ENCODE assay signal across 23 cellular contexts in genomic region chr15:49610166-49610918, GRCh38.
"Had no signal": no experiment of that assay in that cellular context is flagged by ENCODE, and none has a peak within 500 bp of the region (broad histone marks: within the 10 kb centered on the region; RNA-seq: fewer than 3 reads in every experiment).

No MANE protein-coding gene starts in this region.

- H3K36me3 ChIP-seq: breast epithelium, upper lobe of left lung, WERI-Rb-1 had no signal

- H3K27me3 ChIP-seq: breast epithelium, foreskin keratinocyte, left lung, neural progenitor cell, spleen, testis, upper lobe of left lung had no signal

- DNase-seq: activated CD4-positive, alpha-beta T cell treated with anti-CD3 and anti-CD28 coated beads for 1 hour; activated CD8-positive, alpha-beta memory T cell treated with anti-CD3 and anti-CD28 coated beads for 24 hours; activated CD8-positive, alpha-beta memory T cell treated with anti-CD3 and anti-CD28 coated beads, Interleukin-2, amount 50 U/mL, for 48 hours; activated effector memory CD4-positive, alpha-beta T cell treated with Interleukin-2 at 50 U/mL for 16 hours; activated naive CD4-positive, alpha-beta T cell treated with anti-CD3 and anti-CD28 coated beads, Interleukin-2, amount 10 ng/mL, durations not matched to agents 7 days and 5 days; activated T-cell treated with anti-CD3 and anti-CD28 coated beads, Interleukin-2, amount 50 U/mL, for 48 hours; cerebellar nuclear complex; effector CD4-positive, alpha-beta T cell; foreskin keratinocyte; glutamatergic neuron; hippocampal formation; left lung; spleen; stimulated activated CD4-positive, alpha-beta T cell treated with anti-CD3 and anti-CD28 coated beads, Interleukin-4, amount 100 ng/mL, for 4 hours; T-helper 2 cell; testis; upper lobe of left lung; WERI-Rb-1 had no signal

- H2AFZ ChIP-seq: neural progenitor cell had no signal

- H3K4me1 Mint-ChIP-seq: activated naive CD4-positive, alpha-beta T cell treated with anti-CD3 and anti-CD28 coated beads, Interleukin-2, amount 10 ng/mL, durations not matched to agents 7 days and 5 days; neural progenitor cell; stimulated activated memory B cell treated with anti-CD40 and anti-IgM and Interleukin-4, amounts not matched to agents 10 μg/mL and 1 μg/mL and 100 μg/mL, for 72 hours had no signal

- H3K27me3 Mint-ChIP-seq: activated naive CD4-positive, alpha-beta T cell treated with anti-CD3 and anti-CD28 coated beads, Interleukin-2, amount 10 ng/mL, durations not matched to agents 7 days and 5 days; stimulated activated memory B cell treated with anti-CD40 and anti-IgM and Interleukin-4, amounts not matched to agents 10 μg/mL and 1 μg/mL and 100 μg/mL, for 72 hours had no signal

- H3K4me1 ChIP-seq: breast epithelium, foreskin keratinocyte, left lung, neural progenitor cell, spleen, testis, upper lobe of left lung had no signal

- H3K27ac ChIP-seq: breast epithelium, foreskin keratinocyte, left lung, neural progenitor cell, spleen, testis, upper lobe of left lung, WERI-Rb-1 had no signal

- H3K4me2 ChIP-seq: neural progenitor cell had no signal

- H3K9me3 ChIP-seq: testis had no signal

- ATAC-seq: esophagus mucosa; foreskin keratinocyte; left lung; sciatic nerve; stimulated activated memory B cell treated with anti-CD40 and anti-IgM and Interleukin-4, amounts not matched to agents 10 μg/mL and 1 μg/mL and 100 μg/mL, for 72 hours had no signal

- H3K4me3 Mint-ChIP-seq: activated naive CD4-positive, alpha-beta T cell treated with anti-CD3 and anti-CD28 coated beads, Interleukin-2, amount 10 ng/mL, durations not matched to agents 7 days and 5 days; neural progenitor cell; stimulated activated memory B cell treated with anti-CD40 and anti-IgM and Interleukin-4, amounts not matched to agents 10 μg/mL and 1 μg/mL and 100 μg/mL, for 72 hours had no signal

- H3K27ac Mint-ChIP-seq: activated naive CD4-positive, alpha-beta T cell treated with anti-CD3 and anti-CD28 coated beads, Interleukin-2, amount 10 ng/mL, durations not matched to agents 7 days and 5 days; neural progenitor cell; stimulated activated memory B cell treated with anti-CD40 and anti-IgM and Interleukin-4, amounts not matched to agents 10 μg/mL and 1 μg/mL and 100 μg/mL, for 72 hours had no signal

- H3K4me3 ChIP-seq: breast epithelium, left lung, neural progenitor cell, spleen, testis, upper lobe of left lung had no signal

- H3K9ac ChIP-seq: neural progenitor cell had no signal
